ENCODE assay signal across 19 cellular contexts in the genomic region with DNA sequence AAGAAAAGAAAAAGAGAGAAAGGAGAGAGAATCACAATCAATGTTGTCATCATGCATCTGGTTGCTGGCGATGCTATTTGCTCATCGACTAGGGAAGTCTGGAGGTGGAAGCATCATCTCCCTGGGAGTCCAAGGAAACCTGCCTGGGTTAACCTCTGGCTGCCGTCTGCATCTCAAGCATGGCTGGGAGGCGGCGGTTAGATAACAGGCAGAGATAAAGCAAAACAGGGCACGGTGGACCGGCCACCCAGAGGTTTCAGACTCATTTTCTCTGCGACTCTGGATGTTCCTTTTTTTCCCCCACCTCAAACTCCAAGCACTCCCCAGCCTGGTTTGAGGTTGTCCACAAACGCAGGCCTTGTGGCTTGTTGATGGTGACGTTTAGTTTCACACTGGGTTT.
"Had no signal": no experiment of that assay in that cellular context is flagged by ENCODE, and none has a peak within 500 bp of the region (broad histone marks: within the 10 kb centered on the region; RNA-seq: fewer than 3 reads in every experiment).

No MANE protein-coding gene starts in this region.

- H3K9me3 ChIP-seq: SK-N-SH had no signal

- H3K4me2 ChIP-seq: SK-N-SH had no signal

- H3K27ac ChIP-seq: RWPE1 had no signal

- ATAC-seq: Panc1, PC-3, T-cell had no signal

- DNase-seq: KBM-7, NCI-H1092, NCI-H1105 treated with DMSO at 0.1 percent for 48 hours, NCI-H1417 treated with DMSO at 0.1 percent for 48 hours, NCI-H146, NCI-H1694 treated with DMSO at 0.1 percent for 48 hours, NCI-H2029, NCI-H2081 treated with DMSO at 0.1 percent for 48 hours, NCI-H2171, NCI-H524, NCI-H526 treated with DMSO at 0.1 percent for 48 hours, NCI-H748 treated with DMSO at 0.1 percent for 48 hours, PC-3, SHP77, SK-N-SH, SW 1271, T-cell had no signal

- H3K9ac ChIP-seq: SK-N-SH had no signal
